ENCODE assay signal across 8 cellular contexts in the genomic region with DNA sequence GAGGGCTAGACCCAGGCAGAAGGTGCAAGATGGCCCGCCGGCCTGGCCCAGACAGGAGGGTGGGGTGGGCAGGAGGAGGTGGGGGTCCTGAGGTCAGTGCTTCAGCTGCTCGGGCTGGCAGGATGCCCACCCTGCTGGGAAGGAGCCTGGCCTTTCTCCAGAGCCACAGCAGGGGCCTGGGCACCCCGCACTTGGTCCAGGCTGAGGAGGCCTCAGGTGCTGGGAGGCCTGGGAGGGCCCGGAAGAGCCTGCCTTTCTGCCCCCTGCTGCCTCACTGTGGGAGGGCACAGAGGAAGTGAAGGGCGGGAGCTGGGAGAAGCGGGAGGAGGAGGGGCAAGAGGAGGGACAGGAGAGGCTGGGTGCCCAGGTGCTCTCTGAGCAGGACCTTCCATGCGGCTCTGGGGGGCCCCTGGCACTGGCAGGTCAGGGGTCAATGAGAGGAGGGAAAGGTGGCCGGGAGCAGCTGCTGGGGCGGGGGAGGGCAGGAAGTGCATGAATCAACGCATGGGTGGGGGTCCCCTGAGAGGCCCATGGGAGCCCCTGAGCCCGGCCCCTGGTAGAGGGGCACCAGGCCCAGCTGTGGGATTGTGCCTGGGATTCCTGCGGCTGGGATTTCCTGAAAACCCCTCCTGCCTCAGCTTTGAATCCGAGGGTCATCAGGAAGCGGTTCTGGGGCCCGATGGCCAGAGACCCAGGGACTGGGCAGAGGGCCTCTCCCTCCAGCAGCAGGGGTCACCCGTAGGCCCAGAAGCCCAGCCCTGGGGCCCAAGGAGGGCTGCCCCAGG. TPM values are rescaled to one million over a fixed set of nuclear protein-coding genes. Genes with fewer than 3 reads are reported as not detected.
DNase-seq lines count a peak whose midpoint lies in the region; ATAC-seq and TF ChIP-seq lines count a peak whose summit lies in the region.

No MANE protein-coding gene starts in this region.

- H3K27ac Mint-ChIP-seq in nephron progenitor cell (peak overlapping the region; percentile 45), type B pancreatic cell (peak overlapping the region; percentile 68)

- ATAC-seq in GM21737 (IDR thresholded peaks at IDR 0.05; ENCODE audit: unreplicated experiment) (peak; percentile 56), HG02840 (IDR thresholded peaks at IDR 0.05; ENCODE audit: low FRiP score, unreplicated experiment) (no peak)

- H3K27me3 Mint-ChIP-seq in nephron progenitor cell (ENCODE audit: low read depth, poor library complexity) (no peaks in the 10 kb centered on the region), type B pancreatic cell (no peaks in the 10 kb centered on the region)

- H3K4me3 Mint-ChIP-seq in nephron progenitor cell (peak overlapping the region; percentile 47), type B pancreatic cell (no peak overlapping the region)

- peak; percentile 86 for DNase-seq in COLO668 (lab: John Stamatoyannopoulos, UW; ENCODE audit: unreplicated experiment)
- DNase-seq in NCI-H1436 treated with DMSO at 0.1 percent for 48 hours (lab: John Stamatoyannopoulos, UW): peak; percentile 79
- DNase-seq in activated CD4-positive, alpha-beta T cell treated with anti-CD3 and anti-CD28 coated beads for 1 hour: peak; percentile 47
- peak; percentile 35 for DNase-seq in effector CD4-positive, alpha-beta T cell
- DNase-seq in nephron progenitor cell: no peak
- no peak for DNase-seq in type B pancreatic cell (ENCODE audit: extremely low spot score, unreplicated experiment)

- TF ChIP-seq CTCF in nephron progenitor cell (IDR thresholded peaks at IDR 0.05): peak; percentile 38
- TF ChIP-seq CTCF in type B pancreatic cell (conservative IDR thresholded peaks at IDR 0.05): peak; percentile 64

- H3K4me1 Mint-ChIP-seq in nephron progenitor cell: peaks cover 37% of the 10 kb centered on the region
- peaks cover 20% of the 10 kb centered on the region for H3K4me1 Mint-ChIP-seq in type B pancreatic cell (ENCODE audit: unreplicated experiment)

- H3K9me3 Mint-ChIP-seq in nephron progenitor cell: no peaks in the 10 kb centered on the region
- H3K9me3 Mint-ChIP-seq in type B pancreatic cell: no peaks in the 10 kb centered on the region

- no peaks in the 10 kb centered on the region for H3K36me3 Mint-ChIP-seq in nephron progenitor cell (ENCODE audit: low read depth)
- H3K36me3 Mint-ChIP-seq in type B pancreatic cell: peaks cover 3% of the 10 kb centered on the region

RNA-seq across cellular contexts. Expression of gene PWWP2B, which starts 49.9 kb away (rescaled TPM):
- 22.6 and 41.4 TPM in 2 replicates for total RNA-seq in type B pancreatic cell (ENCODE audit: low replicate concordance)

Comparison
In these comparisons a context has a peak if more than half of its experiments do, and no peak if none do; other contexts are left out.
1. DNase-seq: peak in COLO668 (single experiment), NCI-H1436 treated with DMSO at 0.1 percent for 48 hours (single experiment), activated CD4-positive, alpha-beta T cell treated with anti-CD3 and anti-CD28 coated beads for 1 hour (single experiment) and effector CD4-positive, alpha-beta T cell (single experiment); none in nephron progenitor cell (single experiment) and type B pancreatic cell (single experiment).